21 cellular contexts compared by ENCODE assay signal in the genomic region with DNA sequence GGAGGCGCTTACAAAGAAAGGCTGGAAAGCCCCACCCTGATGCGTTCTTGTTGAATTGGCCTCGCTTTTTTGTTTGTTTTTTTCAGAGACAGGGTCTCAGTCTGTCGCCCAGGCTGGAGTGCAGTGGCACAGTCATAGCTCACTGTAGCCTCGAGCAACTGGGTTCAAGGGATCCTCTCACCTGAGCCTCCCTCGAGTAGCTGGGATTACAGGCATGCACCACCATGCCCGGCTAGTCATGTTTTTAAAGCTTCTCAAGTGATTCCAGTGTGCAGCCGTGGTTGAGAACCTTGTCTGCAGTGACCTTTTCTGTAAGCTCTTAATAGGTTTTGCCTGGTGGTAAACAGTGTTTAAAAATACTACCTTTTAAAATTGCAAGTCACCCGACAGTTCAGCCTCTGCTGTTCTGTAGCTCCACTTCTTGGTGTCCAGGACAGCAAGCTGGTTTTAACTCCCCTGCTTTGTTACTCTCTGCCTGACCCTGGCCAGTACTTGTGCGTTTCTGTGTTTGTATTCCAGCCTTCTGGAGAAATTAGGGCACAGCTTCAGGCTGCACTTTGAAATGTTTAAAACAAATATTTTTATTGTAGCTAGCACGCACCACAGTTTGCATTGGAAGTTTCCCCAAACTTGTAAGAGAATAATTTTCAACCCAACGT. TPM values are rescaled to one million over a fixed set of nuclear protein-coding genes. Genes with fewer than 3 reads are reported as not detected.
DNase-seq lines count a peak whose midpoint lies in the region; ATAC-seq, FAIRE-seq and TF ChIP-seq lines count a peak whose summit lies in the region.
"Had no signal": no experiment of that assay in that cellular context is flagged by ENCODE, and none has a peak within 500 bp of the region (broad histone marks: within the 10 kb centered on the region; RNA-seq: fewer than 3 reads in every experiment).

No MANE protein-coding gene starts in this region.

- no peak for FAIRE-seq in astrocyte (lab: Jason Lieb, UNC)
- FAIRE-seq: bronchial epithelial cell, urothelium cell line had no signal

- H3K27me3 ChIP-seq in astrocyte (ENCODE audit: insufficient read depth, low read length) (no peaks in the 10 kb centered on the region), layer of hippocampus (ENCODE audit: control insufficient read depth, insufficient read depth, low read length) (no peaks in the 10 kb centered on the region), stomach (no peaks in the 10 kb centered on the region)

- H3K9ac ChIP-seq in astrocyte (ENCODE audit: low read length) = no peak overlapping the region

- no peaks in the 10 kb centered on the region for H3K9me3 Mint-ChIP-seq in astrocyte (ENCODE audit: unreplicated experiment)
- H3K9me3 Mint-ChIP-seq: HFFc6; stimulated activated naive CD8-positive, alpha-beta T cell treated with anti-CD3 and anti-CD28 coated beads, Interleukin-15, Interleukin-2, amounts not matched to agents 100 ng/mL and 50 ng/mL, for 24 hours had no signal

- intact Hi-C loops in stomach (cut with DNase I; ENCODE audit: low total_unique reads) = no loop called here

- H3K79me2 ChIP-seq in astrocyte (ENCODE audit: insufficient read depth, low read length) = no peaks in the 10 kb centered on the region

- H3K36me3 ChIP-seq in astrocyte (ENCODE audit: insufficient read depth, low read length) = no peaks in the 10 kb centered on the region
- H3K36me3 ChIP-seq in stomach = peaks cover 0 to 59% (median 45%) of the 10 kb centered on the region in 4 donors

- DNase-seq in NCI-H2227 (lab: John Stamatoyannopoulos, UW; ENCODE audit: unreplicated experiment) (peak; percentile 7), NCI-H2227 treated with DMSO at 0.1 percent for 48 hours (lab: John Stamatoyannopoulos, UW) (no peak), astrocyte (ENCODE audit: low read depth) (no peak), stomach (no peak), COR-L47 (lab: John Stamatoyannopoulos, UW) (no peak), HCEC 1CT (no peak)
- DNase-seq: activated CD4-positive, alpha-beta T cell treated with anti-CD3 and anti-CD28 coated beads for 48 hours; activated CD8-positive, alpha-beta memory T cell treated with anti-CD3 and anti-CD28 coated beads, Interleukin-2, amount 50 U/mL, for 4 hours; Calu3; HFFc6; Karpas-422; NCI-H2171; occipital lobe; RPMI8226; stimulated activated CD4-positive, alpha-beta T cell treated with anti-CD3 and anti-CD28 coated beads, Interleukin-2, amount 100 ng/mL, for 24 hours had no signal

- H3K4me1 ChIP-seq in astrocyte (ENCODE audit: insufficient read depth, low read length) = peaks cover 3% of the 10 kb centered on the region
- peaks cover 0 to 20% (median 10%) of the 10 kb centered on the region in 4 donors for H3K4me1 ChIP-seq in stomach

- TF ChIP-seq POLR2A in stomach (IDR thresholded peaks at IDR 0.05) = no peak

- H3K36me3 Mint-ChIP-seq in astrocyte (ENCODE audit: low read depth, unreplicated experiment) = peaks cover 26% of the 10 kb centered on the region

- no peaks in the 10 kb centered on the region for H4K20me1 ChIP-seq in astrocyte (ENCODE audit: insufficient read depth, low read length)

- no peaks in the 10 kb centered on the region for H3K27me3 Mint-ChIP-seq in astrocyte (ENCODE audit: low read depth, unreplicated experiment)
- H3K27me3 Mint-ChIP-seq: stimulated activated naive CD8-positive, alpha-beta T cell treated with anti-CD3 and anti-CD28 coated beads, Interleukin-15, Interleukin-2, amounts not matched to agents 100 ng/mL and 50 ng/mL, for 24 hours had no signal

- H3K9me3 ChIP-seq in astrocyte (ENCODE audit: insufficient read depth, low read depth, low read length) (no peaks in the 10 kb centered on the region), stomach (no peaks in the 10 kb centered on the region)

- H3K4me2 ChIP-seq in astrocyte (ENCODE audit: low read length) = no peak overlapping the region

- H3K4me1 Mint-ChIP-seq in astrocyte (ENCODE audit: low read depth, unreplicated experiment) = peaks cover 8% of the 10 kb centered on the region

- no peak for TF ChIP-seq EP300 in stomach (IDR thresholded peaks at IDR 0.05)

- H3K4me3 ChIP-seq in astrocyte (ENCODE audit: insufficient read depth, low read depth, low read length) = no peak overlapping the region
- H3K4me3 ChIP-seq in stomach = no peak overlapping the region
- H3K4me3 ChIP-seq: lung had no signal

- no peak overlapping the region for H2AFZ ChIP-seq in astrocyte (ENCODE audit: low read depth, low read length)

- TF ChIP-seq CTCF in astrocyte (IDR thresholded peaks at IDR 0.05; ENCODE audit: insufficient read depth, low read depth, low read length) (no peak), stomach (IDR thresholded peaks at IDR 0.05) (no peak)

- H3K4me3 Mint-ChIP-seq in astrocyte (ENCODE audit: unreplicated experiment) = no peak overlapping the region
- H3K4me3 Mint-ChIP-seq: HFFc6; stimulated activated naive CD8-positive, alpha-beta T cell treated with anti-CD3 and anti-CD28 coated beads, Interleukin-15, Interleukin-2, amounts not matched to agents 100 ng/mL and 50 ng/mL, for 24 hours had no signal

- ATAC-seq in HG03460 (IDR thresholded peaks at IDR 0.05; ENCODE audit: unreplicated experiment) = no peak

- H3K27ac Mint-ChIP-seq in astrocyte (ENCODE audit: unreplicated experiment) = peak overlapping the region; percentile 20
- H3K27ac Mint-ChIP-seq: HFFc6; stimulated activated naive CD8-positive, alpha-beta T cell treated with anti-CD3 and anti-CD28 coated beads, Interleukin-15, Interleukin-2, amounts not matched to agents 100 ng/mL and 50 ng/mL, for 24 hours had no signal

- 29 to 60% (median 35%) methylated on average over 12 of the region's 12 CpGs for WGBS in stomach, 5 donors

- H3K27ac ChIP-seq in astrocyte (ENCODE audit: low read depth, low read length) = no peak overlapping the region
- H3K27ac ChIP-seq in layer of hippocampus (ENCODE audit: low read depth, low read length) = peak overlapping the region; percentile 12
- peak overlapping the region in 3 of 5 donors; percentile 16 to 69 (median 28) for H3K27ac ChIP-seq in stomach

RNA-seq across cellular contexts. Expression of gene KDM1B, which starts 54.4 kb away (rescaled TPM):
- 16.5 and 19.0 TPM in 2 replicates for total RNA-seq in astrocyte
- 10 to 100 TPM in 1 of 5 donors, 1 to 10 TPM in 4; 2.6 to 12.9 (median 3.6) TPM for total RNA-seq in stomach
- 10 to 100 TPM in 1 of 3 donors, 1 to 10 TPM in 2; 2.5 to 10.4 (median 4.5) TPM for polyA plus RNA-seq in stomach

RNA-seq across cellular contexts. Expression of gene DEK, which starts 54.7 kb away (rescaled TPM):
- 35.2 and 39.9 TPM in 2 replicates for total RNA-seq in astrocyte
- 100 to 1,000 TPM; 109 to 189 (median 146) TPM for total RNA-seq in stomach
- polyA plus RNA-seq in stomach = 10 to 100 TPM; 35.4 to 59.6 (median 48.4) TPM

RNA-seq across cellular contexts. Expression of gene TPMT, which starts 54.8 kb away (rescaled TPM):
- total RNA-seq in astrocyte = 10.5 and 11.7 TPM in 2 replicates
- 10 to 100 TPM in 2 of 5 donors, 1 to 10 TPM in 2, under 1 TPM in 1; 0.89 to 14.0 (median 9.3) TPM for total RNA-seq in stomach
- polyA plus RNA-seq in stomach = 10 to 100 TPM; 11.0 to 24.3 (median 14.7) TPM
